In the genomic region with DNA sequence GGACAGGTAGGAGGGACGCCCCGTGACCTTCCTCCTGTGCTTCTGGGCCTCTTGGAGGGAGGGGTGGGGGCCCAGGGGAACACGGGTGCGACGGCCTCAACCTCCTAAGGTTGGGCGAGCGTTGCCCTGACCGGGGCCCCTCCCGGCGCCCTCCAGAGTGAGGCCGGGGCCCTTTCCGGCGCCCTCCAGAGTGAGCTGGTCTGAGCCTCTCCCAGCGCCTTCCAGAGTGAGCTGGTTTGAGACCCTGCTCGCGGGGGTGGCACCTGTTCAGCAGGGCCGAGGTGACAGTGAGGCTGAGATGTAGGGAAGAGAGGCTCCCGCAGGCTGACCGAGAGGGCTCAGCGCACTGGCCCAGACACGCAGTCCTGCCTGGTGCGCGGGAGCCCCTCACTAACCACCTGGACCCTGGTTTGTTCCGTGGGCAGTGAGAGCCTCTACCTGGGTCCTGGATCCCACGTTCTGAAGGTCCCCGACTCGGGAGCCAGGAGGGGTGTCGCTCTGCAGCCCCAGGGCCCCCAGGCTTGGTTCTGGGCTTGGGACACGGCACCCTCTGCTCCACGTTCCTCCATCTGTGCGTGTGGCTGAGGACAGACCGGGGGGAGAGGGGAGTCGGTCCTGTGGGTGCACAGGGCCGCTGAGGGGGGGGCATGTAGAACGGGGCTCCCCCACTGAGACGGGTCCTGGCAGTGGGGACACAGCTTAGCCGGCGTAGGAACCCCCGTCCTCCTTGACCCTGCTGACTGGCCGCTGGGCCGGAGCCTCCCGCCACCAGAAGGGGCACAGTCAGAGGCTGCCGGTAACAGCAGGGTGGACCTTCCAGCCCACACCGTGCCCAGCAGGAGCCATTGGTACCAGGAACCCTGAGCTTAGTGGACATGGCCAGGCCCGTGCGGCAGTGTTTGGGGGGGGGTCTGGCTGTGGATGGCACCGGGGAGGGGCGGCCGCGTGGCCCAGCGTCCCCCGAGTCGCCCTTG, we compare ENCODE assay signal across 8 cellular contexts. TPM values are rescaled to one million over a fixed set of nuclear protein-coding genes. Genes with fewer than 3 reads are reported as not detected.
DNase-seq lines count a peak whose midpoint lies in the region; ATAC-seq and TF ChIP-seq lines count a peak whose summit lies in the region.

No MANE protein-coding gene starts in this region.

- peaks cover 77% of the 10 kb centered on the region for H3K4me1 ChIP-seq in left ventricle myocardium inferior

- DNase-seq in DMS53 treated with DMSO at 0.1 percent for 48 hours (lab: John Stamatoyannopoulos, UW; ENCODE audit: unreplicated experiment) (peak; percentile 10), left ventricle myocardium inferior (peak; percentile 19), retinal pigment epithelial cell (ENCODE audit: low read depth) (no peak), NCI-H69 (lab: John Stamatoyannopoulos, UW) (no peak), glomerular visceral epithelial cell (ENCODE audit: extremely low spot score) (no peak)

- H3K27ac ChIP-seq in VCaP (peak overlapping the region; percentile 86), left ventricle myocardium inferior (replicated peaks) (peak overlapping the region; percentile 92)

- ATAC-seq in GM18870 (IDR thresholded peaks at IDR 0.05; ENCODE audit: unreplicated experiment) (no peak), HG03039 (IDR thresholded peaks at IDR 0.05; ENCODE audit: unreplicated experiment) (no peak)

- no peak for TF ChIP-seq CTCF in VCaP (conservative IDR thresholded peaks at IDR 0.05)
- TF ChIP-seq CTCF in left ventricle myocardium inferior (IDR thresholded peaks at IDR 0.05; ENCODE audit: borderline replicate concordance): no peak
- no peak for TF ChIP-seq CTCF in retinal pigment epithelial cell (conservative IDR thresholded peaks at IDR 0.05; ENCODE audit: low read depth, low read length)

- peaks cover 41% of the 10 kb centered on the region for H3K36me3 ChIP-seq in left ventricle myocardium inferior

- intact Hi-C loops in left ventricle myocardium inferior (cut with micrococcal nuclease): no loop called here

- peak overlapping the region; percentile 99 for H3K4me3 ChIP-seq in left ventricle myocardium inferior
- H3K4me3 ChIP-seq in retinal pigment epithelial cell (ENCODE audit: low read length): peak overlapping the region; percentile 59

- H3K27me3 ChIP-seq in left ventricle myocardium inferior (ENCODE audit: low read depth): no peaks in the 10 kb centered on the region

- H3K9me3 ChIP-seq in left ventricle myocardium inferior (replicated peaks): no peaks in the 10 kb centered on the region

RNA-seq across cellular contexts. Expression of a gene that starts 1.5 kb away (rescaled TPM):
- total RNA-seq in left ventricle myocardium inferior: 154 TPM

Comparison
In these comparisons a context has a peak if more than half of its experiments do, and no peak if none do; other contexts are left out.
1. DNase-seq: peak in DMS53 treated with DMSO at 0.1 percent for 48 hours (single experiment) and left ventricle myocardium inferior (single experiment); none in retinal pigment epithelial cell (single experiment), NCI-H69 (single experiment) and glomerular visceral epithelial cell (single experiment).